In genomic region chr10:84854439-84854838, GRCh38 we compare ENCODE assay signal across 6 cellular contexts.
"Had no signal": no experiment of that assay in that cellular context is flagged by ENCODE, and none has a peak within 500 bp of the region (broad histone marks: within the 10 kb centered on the region; RNA-seq: fewer than 3 reads in every experiment).

No MANE protein-coding gene starts in this region.

- DNase-seq: IMR-90, KBM-7, KG1 had no signal

- H3K4me3 ChIP-seq: K562 had no signal

- ATAC-seq: HepG2, K562 had no signal

- H3K27ac ChIP-seq: HL-60 had no signal
